Comparison of ENCODE assay signal across 23 cellular contexts in the genomic region with DNA sequence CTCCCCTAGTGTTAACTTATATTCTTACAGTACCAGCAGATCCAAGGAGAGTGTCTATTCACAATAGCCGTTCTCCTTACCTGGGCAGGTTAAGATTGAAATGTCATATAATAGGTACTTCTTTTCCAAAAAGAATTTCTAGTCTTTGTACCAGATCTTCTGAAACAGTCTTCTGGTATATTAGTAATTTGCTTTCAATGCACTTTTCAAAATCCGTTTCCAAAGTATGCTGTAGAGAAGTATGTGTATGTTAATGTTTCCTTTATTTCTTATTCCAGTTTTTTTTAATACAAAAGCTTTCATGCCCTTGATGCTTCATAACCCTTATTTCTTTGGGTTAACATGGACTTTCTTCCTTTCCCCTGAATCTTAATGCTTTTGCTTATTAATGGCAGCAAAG.
"Had no signal": no experiment of that assay in that cellular context is flagged by ENCODE, and none has a peak within 500 bp of the region (broad histone marks: within the 10 kb centered on the region; RNA-seq: fewer than 3 reads in every experiment).

No MANE protein-coding gene starts in this region.

- H3K27me3 ChIP-seq: heart left ventricle, right atrium auricular region, sigmoid colon, testis, tibial nerve, upper lobe of right lung, vagina had no signal

- FAIRE-seq: endothelial cell of umbilical vein had no signal

- H3K27me3 Mint-ChIP-seq: naive thymus-derived CD8-positive, alpha-beta T cell; stimulated activated naive B cell treated with anti-CD40 and anti-IgM and Interleukin-4, amounts not matched to agents 10 μg/mL and 1 μg/mL and 100 μg/mL, for 72 hours; stimulated activated naive CD8-positive, alpha-beta T cell treated with anti-CD3 and anti-CD28 coated beads, Interleukin-15, amount 100 ng/mL, for 72 hours had no signal

- ATAC-seq: heart left ventricle; left colon; left ventricle myocardium superior; mucosa of descending colon; naive thymus-derived CD8-positive, alpha-beta T cell; stimulated activated naive B cell treated with anti-CD40 and anti-IgM and Interleukin-4, amounts not matched to agents 10 μg/mL and 1 μg/mL and 100 μg/mL, for 72 hours; stimulated activated naive CD8-positive, alpha-beta T cell treated with anti-CD3 and anti-CD28 coated beads, Interleukin-15, amount 100 ng/mL, for 72 hours; upper lobe of right lung had no signal

- H3K9me3 Mint-ChIP-seq: naive thymus-derived CD8-positive, alpha-beta T cell; neural crest cell; stimulated activated naive CD8-positive, alpha-beta T cell treated with anti-CD3 and anti-CD28 coated beads, Interleukin-15, amount 100 ng/mL, for 72 hours had no signal

- H3K36me3 ChIP-seq: right atrium auricular region, vagina had no signal

- H3K4me3 Mint-ChIP-seq: naive thymus-derived CD8-positive, alpha-beta T cell; neural crest cell; stimulated activated naive B cell treated with anti-CD40 and anti-IgM and Interleukin-4, amounts not matched to agents 10 μg/mL and 1 μg/mL and 100 μg/mL, for 72 hours; stimulated activated naive CD8-positive, alpha-beta T cell treated with anti-CD3 and anti-CD28 coated beads, Interleukin-15, amount 100 ng/mL, for 72 hours had no signal

- H3K27ac Mint-ChIP-seq: naive thymus-derived CD8-positive, alpha-beta T cell; stimulated activated naive B cell treated with anti-CD40 and anti-IgM and Interleukin-4, amounts not matched to agents 10 μg/mL and 1 μg/mL and 100 μg/mL, for 72 hours; stimulated activated naive CD8-positive, alpha-beta T cell treated with anti-CD3 and anti-CD28 coated beads, Interleukin-15, amount 100 ng/mL, for 72 hours had no signal

- H3K9me3 ChIP-seq: heart left ventricle, mucosa of descending colon, right atrium auricular region, sigmoid colon, testis, tibial nerve, upper lobe of right lung, vagina had no signal

- DNase-seq: dermis blood vessel endothelial cell; erythroblast; foreskin melanocyte; heart left ventricle; hippocampal formation; left colon; left ventricle myocardium superior; mucosa of descending colon; naive thymus-derived CD8-positive, alpha-beta T cell; posterior cingulate gyrus; sigmoid colon; stimulated activated CD4-positive, alpha-beta T cell treated with anti-CD3 and anti-CD28 coated beads, Interleukin-2, amount 100 ng/mL, for 24 hours; stimulated activated CD4-positive, alpha-beta T cell treated with anti-CD3 and anti-CD28 coated beads, Interleukin-4, amount 100 ng/mL, for 4 hours; stimulated activated naive B cell treated with anti-CD40 and anti-IgM and Interleukin-4, amounts not matched to agents 10 μg/mL and 1 μg/mL and 100 μg/mL, for 72 hours; stimulated activated naive CD8-positive, alpha-beta T cell treated with anti-CD3 and anti-CD28 coated beads, Interleukin-15, amount 100 ng/mL, for 72 hours; testis; upper lobe of right lung had no signal

- H3K4me3 ChIP-seq: heart left ventricle, mucosa of descending colon, right atrium auricular region, sigmoid colon, skin epidermis, testis, tibial nerve, upper lobe of right lung, vagina had no signal

- H3K27ac ChIP-seq: heart left ventricle, right atrium auricular region, sigmoid colon, skin epidermis, testis, tibial nerve, upper lobe of right lung, vagina had no signal
